8 cellular contexts compared by ENCODE assay signal in the genomic region with DNA sequence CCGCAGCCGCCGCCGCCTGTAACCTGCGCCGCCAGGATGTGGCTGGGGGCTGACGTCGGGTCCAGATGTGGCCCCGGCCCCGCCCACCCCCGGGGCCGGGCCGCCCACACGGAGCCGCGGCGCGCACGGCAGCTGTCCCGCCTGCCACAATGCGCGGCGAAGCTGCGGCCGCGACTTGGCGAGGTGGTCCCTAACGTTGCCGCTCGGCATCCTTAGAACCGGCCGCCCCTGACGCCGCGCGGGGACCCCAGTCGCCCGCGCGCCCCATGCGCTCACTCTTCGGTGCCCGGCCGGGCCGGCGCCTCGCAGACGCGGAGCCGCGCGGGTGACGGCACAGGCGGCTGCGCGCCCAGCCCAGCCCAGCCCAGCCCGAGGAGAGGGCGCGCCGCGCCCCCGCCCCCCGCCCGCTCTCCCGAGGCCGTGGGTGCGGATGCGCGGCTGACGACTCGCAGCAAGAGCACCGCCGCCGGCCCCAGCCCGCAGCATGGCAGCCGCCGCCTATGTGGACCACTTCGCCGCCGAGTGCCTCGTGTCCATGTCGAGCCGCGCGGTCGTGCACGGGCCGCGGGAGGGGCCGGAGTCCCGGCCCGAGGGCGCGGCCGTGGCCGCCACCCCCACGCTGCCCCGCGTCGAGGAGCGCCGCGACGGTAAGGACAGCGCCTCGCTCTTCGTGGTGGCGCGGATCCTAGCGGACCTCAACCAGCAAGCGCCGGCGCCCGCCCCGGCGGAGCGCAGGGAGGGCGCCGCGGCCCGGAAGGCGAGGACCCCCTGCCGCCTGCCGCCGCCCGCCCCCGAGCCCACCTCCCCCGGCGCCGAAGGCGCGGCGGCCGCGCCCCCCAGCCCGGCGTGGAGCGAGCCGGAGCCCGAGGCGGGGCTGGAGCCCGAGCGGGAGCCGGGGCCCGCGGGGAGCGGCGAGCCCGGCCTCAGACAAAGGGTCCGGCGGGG. TPM values are rescaled to one million over a fixed set of nuclear protein-coding genes. Genes with fewer than 3 reads are reported as not detected.
DNase-seq lines count a peak whose midpoint lies in the region; ATAC-seq and TF ChIP-seq lines count a peak whose summit lies in the region.

A gene (plus strand): TSS at position 107 of the 945 bp plus-strand sequence. CDS start 378 bp downstream, at position 485.

- DNase-seq in Caco-2, result peak in 1 of 2 experiments; percentile 57
- peak; percentile 62 to 71 for DNase-seq in activated CD4-positive, alpha-beta T cell treated with anti-CD3 and anti-CD28 coated beads, Interleukin-2, amount 50 U/mL, for 4 hours
- DNase-seq in endodermal cell, result peak; percentile 79
- no peak for DNase-seq in stimulated activated naive B cell treated with anti-CD40 and anti-IgM and Interleukin-4, amounts not matched to agents 10 μg/mL and 1 μg/mL and 100 μg/mL, for 72 hours
- DNase-seq in NCI-H2029 treated with DMSO at 0.1 percent for 48 hours (lab: John Stamatoyannopoulos, UW), result no peak

- no peaks in the 10 kb centered on the region for H3K27me3 Mint-ChIP-seq in Caco-2 (ENCODE audit: insufficient read depth, unreplicated experiment)
- H3K27me3 Mint-ChIP-seq in endodermal cell (ENCODE audit: insufficient read depth), result peaks cover 32% of the 10 kb centered on the region
- H3K27me3 Mint-ChIP-seq in stimulated activated naive B cell treated with anti-CD40 and anti-IgM and Interleukin-4, amounts not matched to agents 10 μg/mL and 1 μg/mL and 100 μg/mL, for 72 hours, result no peaks in the 10 kb centered on the region

- H3K27me3 ChIP-seq in Caco-2 (replicated peaks; ENCODE audit: control insufficient read depth, insufficient read depth, low read length) (no peaks in the 10 kb centered on the region), HUES48 (ENCODE audit: control insufficient read depth, insufficient read depth, low read length) (peaks cover 11% of the 10 kb centered on the region), endodermal cell (ENCODE audit: control insufficient read depth, insufficient read depth, low read length, poor library complexity, severe bottlenecking) (peaks cover 45% of the 10 kb centered on the region), mononuclear cell (ENCODE audit: insufficient read depth, low read length) (no peaks in the 10 kb centered on the region)

- no peaks in the 10 kb centered on the region for H3K9me3 Mint-ChIP-seq in Caco-2 (ENCODE audit: unreplicated experiment)
- no peaks in the 10 kb centered on the region for H3K9me3 Mint-ChIP-seq in endodermal cell
- no peaks in the 10 kb centered on the region for H3K9me3 Mint-ChIP-seq in stimulated activated naive B cell treated with anti-CD40 and anti-IgM and Interleukin-4, amounts not matched to agents 10 μg/mL and 1 μg/mL and 100 μg/mL, for 72 hours

- intact Hi-C loops in Caco-2 (cut with micrococcal nuclease; ENCODE audit: unreplicated experiment), result loop anchor here (1.0 to 5.0 kb wide), 2 partner anchors 31 to 110 kb away; no protein-coding TSS in a partner anchor

- 0% methylated on average over 36 to 151 of the region's 151 CpGs for WGBS in endodermal cell (ENCODE audit: insufficient coverage in 1 of 2, insufficient read length in 1 of 2), 2 experiments

- no peaks in the 10 kb centered on the region for H3K9me3 ChIP-seq in Caco-2
- H3K9me3 ChIP-seq in HUES48 (ENCODE audit: control insufficient read depth, insufficient read depth, low read length), result no peaks in the 10 kb centered on the region
- H3K9me3 ChIP-seq in endodermal cell (ENCODE audit: control insufficient read depth, low read length), result no peaks in the 10 kb centered on the region
- no peaks in the 10 kb centered on the region for H3K9me3 ChIP-seq in mononuclear cell (ENCODE audit: low read depth, low read length)

- POLR2A ChIA-PET in Caco-2 (lab: Charles Lee), result interaction anchor here (0.6 to 1.0 kb wide), 4 partner anchors 11 to 335 kb away, joined by 5 to 7 read pairs (median 6); no protein-coding TSS in a partner anchor

- CTCF ChIA-PET in Caco-2 (lab: Charles Lee), result interaction anchor here (0.6 to 1.8 kb wide), 4 partner anchors 29 to 162 kb away, joined by 3 to 12 read pairs (median 6); no protein-coding TSS in a partner anchor

- H3K27ac ChIP-seq in HUES48 (ENCODE audit: low read depth, low read length), result peak within 1 kb of the TSS; percentile 80
- peak within 1 kb of the TSS; percentile 86 for H3K27ac ChIP-seq in endodermal cell (ENCODE audit: low read depth, low read length)

- no TSS peak for BruUV-seq in Caco-2 (replicated peaks; lab: Mats Ljungman, UMichigan)

- peak; percentile 46 for ATAC-seq in GM21423 (IDR thresholded peaks at IDR 0.05; ENCODE audit: unreplicated experiment)
- ATAC-seq in stimulated activated naive B cell treated with anti-CD40 and anti-IgM and Interleukin-4, amounts not matched to agents 10 μg/mL and 1 μg/mL and 100 μg/mL, for 72 hours (replicated peaks), result peak; percentile 63 to 67

- TF ChIP-seq CTCF in Caco-2 (IDR thresholded peaks at IDR 0.05; ENCODE audit: insufficient read depth in 1 of 2, low read depth in 1 of 2, low read length in 1 of 2, severe bottlenecking in 1 of 2, unreplicated experiment in 1 of 2), result no peak
- no peak for TF ChIP-seq CTCF in endodermal cell (conservative IDR thresholded peaks at IDR 0.05)

- H3K4me3 Mint-ChIP-seq in Caco-2 (ENCODE audit: unreplicated experiment) (peak within 1 kb of the TSS; percentile 86), endodermal cell (peak within 1 kb of the TSS; percentile 69)
- H3K4me3 Mint-ChIP-seq in stimulated activated naive B cell treated with anti-CD40 and anti-IgM and Interleukin-4, amounts not matched to agents 10 μg/mL and 1 μg/mL and 100 μg/mL, for 72 hours, result peak within 1 kb of the TSS; percentile 93 to 95

- H3K36me3 ChIP-seq in Caco-2 (ENCODE audit: control insufficient read depth, insufficient read depth, low read length) (no peaks in the 10 kb centered on the region; the same call in none of the 2 replicates), HUES48 (ENCODE audit: control insufficient read depth, insufficient read depth, low read length) (no peaks in the 10 kb centered on the region), endodermal cell (ENCODE audit: control insufficient read depth, insufficient read depth, low read length) (no peaks in the 10 kb centered on the region)

- H3K4me1 Mint-ChIP-seq in Caco-2 (ENCODE audit: low read depth, unreplicated experiment), result no peaks in the 10 kb centered on the region
- peaks cover 14% of the 10 kb centered on the region for H3K4me1 Mint-ChIP-seq in endodermal cell
- H3K4me1 Mint-ChIP-seq in stimulated activated naive B cell treated with anti-CD40 and anti-IgM and Interleukin-4, amounts not matched to agents 10 μg/mL and 1 μg/mL and 100 μg/mL, for 72 hours, result peaks cover 63 to 72% of the 10 kb centered on the region in 2 donors

- H3K9ac ChIP-seq in HUES48 (ENCODE audit: low read depth, low read length), result peak within 1 kb of the TSS; percentile 56; the same call in 1 of the 2 replicates
- H3K9ac ChIP-seq in endodermal cell (ENCODE audit: extremely low read depth, low read length, poor library complexity, severe bottlenecking), result peak within 1 kb of the TSS; percentile 25

- H3K36me3 Mint-ChIP-seq in Caco-2 (ENCODE audit: insufficient read depth, unreplicated experiment) (peaks cover 11% of the 10 kb centered on the region), endodermal cell (ENCODE audit: low read depth) (no peaks in the 10 kb centered on the region)
- peaks cover 16 to 34% of the 10 kb centered on the region in 2 donors for H3K36me3 Mint-ChIP-seq in stimulated activated naive B cell treated with anti-CD40 and anti-IgM and Interleukin-4, amounts not matched to agents 10 μg/mL and 1 μg/mL and 100 μg/mL, for 72 hours

- H3K27ac Mint-ChIP-seq in Caco-2 (ENCODE audit: unreplicated experiment) (peak within 1 kb of the TSS; percentile 76), endodermal cell (peak within 1 kb of the TSS; percentile 70)
- H3K27ac Mint-ChIP-seq in stimulated activated naive B cell treated with anti-CD40 and anti-IgM and Interleukin-4, amounts not matched to agents 10 μg/mL and 1 μg/mL and 100 μg/mL, for 72 hours, result peak within 1 kb of the TSS; percentile 97

- peaks cover 11% of the 10 kb centered on the region for H3K4me1 ChIP-seq in Caco-2
- peaks cover 13% of the 10 kb centered on the region for H3K4me1 ChIP-seq in HUES48 (ENCODE audit: control insufficient read depth, insufficient read depth, low read length)
- H3K4me1 ChIP-seq in endodermal cell (ENCODE audit: control insufficient read depth, insufficient read depth, low read length), result no peaks in the 10 kb centered on the region
- peaks cover 64% of the 10 kb centered on the region for H3K4me1 ChIP-seq in mononuclear cell (ENCODE audit: insufficient read depth, low read length)

- H3K4me3 ChIP-seq in Caco-2 (ENCODE audit: low read depth, low read length) (peak within 1 kb of the TSS; percentile 92), HUES48 (ENCODE audit: low read depth, low read length) (peak within 1 kb of the TSS; percentile 84), endodermal cell (ENCODE audit: low read length) (peak within 1 kb of the TSS; percentile 77), mononuclear cell (ENCODE audit: low read length) (peak within 1 kb of the TSS; percentile 82)

RNA-seq across cellular contexts. Expression of the gene that starts here (rescaled TPM):
- 16.6 and 18.8 TPM in 2 replicates for total RNA-seq in Caco-2 (2022)
- 10 to 100 TPM; 18.7 to 18.9 TPM for total RNA-seq in endodermal cell
- polyA plus RNA-seq in endodermal cell (2013, experiment 1 of 2), result 58.0 TPM
- 51.5 TPM for polyA plus RNA-seq in endodermal cell (2013, experiment 2 of 2)
- 151 TPM for total RNA-seq in mononuclear cell

Comparison
In these comparisons a context has a peak if more than half of its experiments do, and no peak if none do; other contexts are left out.
1. DNase-seq: peak in activated CD4-positive, alpha-beta T cell treated with anti-CD3 and anti-CD28 coated beads, Interleukin-2, amount 50 U/mL, for 4 hours (2 of 2) and endodermal cell (single experiment); none in stimulated activated naive B cell treated with anti-CD40 and anti-IgM and Interleukin-4, amounts not matched to agents 10 μg/mL and 1 μg/mL and 100 μg/mL, for 72 hours (single experiment) and NCI-H2029 treated with DMSO at 0.1 percent for 48 hours (single experiment).
2. Peak in every context shown above with its lines, with median percentiles within 50 percentile points of each other: H3K4me3 ChIP-seq, H3K27ac Mint-ChIP-seq and H3K4me3 Mint-ChIP-seq.